6 cellular contexts compared by ENCODE assay signal in the genomic region with DNA sequence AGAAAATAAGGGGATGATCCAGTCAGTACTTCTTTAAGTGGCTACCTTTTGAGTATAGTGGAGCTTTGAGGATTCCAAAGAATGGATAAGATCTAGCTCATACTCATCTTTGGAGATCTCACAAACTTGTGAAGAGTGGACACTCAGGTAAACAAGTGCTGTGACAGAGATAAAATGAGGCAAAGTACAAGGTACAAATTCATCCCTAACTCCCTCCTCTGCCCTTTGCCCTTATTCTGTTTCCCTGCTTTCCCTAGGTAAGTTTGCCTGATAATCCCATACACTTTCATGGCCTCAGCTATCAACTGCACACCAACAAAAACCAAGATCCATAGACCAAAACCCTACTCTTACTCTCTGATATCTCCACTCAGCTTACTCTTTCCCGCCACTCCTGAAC.
"Had no signal": no experiment of that assay in that cellular context is flagged by ENCODE, and none has a peak within 500 bp of the region (broad histone marks: within the 10 kb centered on the region; RNA-seq: fewer than 3 reads in every experiment).

No MANE protein-coding gene starts in this region.

- H3K9me3 Mint-ChIP-seq: H9 had no signal

- H3K4me3 ChIP-seq: GM23248 had no signal

- H3K36me3 Mint-ChIP-seq: IgD-negative memory B cell had no signal

- H3K4me3 Mint-ChIP-seq: H9, IgD-negative memory B cell had no signal

- FAIRE-seq: HTR-8/SVneo had no signal

- DNase-seq: GM23248, GOT3, H9, HCEC 1CT had no signal

- H3K27ac Mint-ChIP-seq: H9, IgD-negative memory B cell had no signal

- H2AFZ ChIP-seq: GM23248 had no signal

- H3K27me3 Mint-ChIP-seq: IgD-negative memory B cell had no signal

- H3K4me1 Mint-ChIP-seq: IgD-negative memory B cell had no signal

- H3K9ac ChIP-seq: GM23248 had no signal

- H3K27ac ChIP-seq: GM23248 had no signal
